ENCODE assay signal across 1 cellular context in genomic region chr16:11309895-11310633, GRCh38.
TF ChIP-seq lines count a peak whose summit lies in the region.

No MANE protein-coding gene starts in this region.

TF ChIP-seq in SK-N-SH treated with all-trans-retinoic acid at 6 μM for 48 hours, 23 proteins besides CTCF, POLR2A, EP300 and RAD21 (continued from another document):
- TF ChIP-seq PATZ1 (CRISPR knock-in tag; IDR thresholded peaks at IDR 0.05; ENCODE audit: borderline replicate concordance) (no peak), TCF4 (CRISPR knock-in tag; IDR thresholded peaks at IDR 0.05; ENCODE audit: borderline replicate concordance) (no peak), ZNF565 (CRISPR knock-in tag; conservative IDR thresholded peaks at IDR 0.05; ENCODE audit: low read depth) (no peak), PPARA (CRISPR knock-in tag; IDR thresholded peaks at IDR 0.05; ENCODE audit: borderline replicate concordance) (no peak), ZFP30 (CRISPR knock-in tag; IDR thresholded peaks at IDR 0.05) (no peak)
